Comparison of ENCODE assay signal across 14 cellular contexts in genomic region chr10:114766470-114766869, GRCh38. TPM values are rescaled to one million over a fixed set of nuclear protein-coding genes. Genes with fewer than 3 reads are reported as not detected.
DNase-seq lines count a peak whose midpoint lies in the region; ATAC-seq and TF ChIP-seq lines count a peak whose summit lies in the region.
"Had no signal": no experiment of that assay in that cellular context is flagged by ENCODE, and none has a peak within 500 bp of the region (broad histone marks: within the 10 kb centered on the region; RNA-seq: fewer than 3 reads in every experiment).

No MANE protein-coding gene starts in this region.

- H3K9me3 ChIP-seq in gastroesophageal sphincter, result no peaks in the 10 kb centered on the region
- H3K9me3 ChIP-seq: SJSA1, thoracic aorta had no signal

- H3K27ac Mint-ChIP-seq in activated CD8-positive, alpha-beta T cell treated with anti-CD3 and anti-CD28 coated beads for 36 hours, result no peak overlapping the region
- no peak overlapping the region for H3K27ac Mint-ChIP-seq in activated CD8-positive, alpha-beta T cell treated with anti-CD3 and anti-CD28 coated beads, Interleukin-2, amount 10 ng/mL, durations not matched to agents 7 days and 5 days
- no peak overlapping the region for H3K27ac Mint-ChIP-seq in WTC11
- H3K27ac Mint-ChIP-seq: dendritic cell treated with granulocyte-macrophage colony-stimulating factor and Interleukin-4, amounts not matched to agents 40 ng/mL and 50 ng/mL, for 4 days had no signal

- WGBS in gastroesophageal sphincter (ENCODE audit: low coverage in 1 of 2), 2 donors, result 62 to 83% methylated on average over 6 of the region's 6 CpGs

- H3K27me3 Mint-ChIP-seq in activated CD8-positive, alpha-beta T cell treated with anti-CD3 and anti-CD28 coated beads for 36 hours, result peaks cover 30% of the 10 kb centered on the region
- peaks cover 50% of the 10 kb centered on the region for H3K27me3 Mint-ChIP-seq in activated CD8-positive, alpha-beta T cell treated with anti-CD3 and anti-CD28 coated beads, Interleukin-2, amount 10 ng/mL, durations not matched to agents 7 days and 5 days (ENCODE audit: low read depth)
- H3K27me3 Mint-ChIP-seq in WTC11 (ENCODE audit: low read depth), result peaks cover 27% of the 10 kb centered on the region

- H3K9me3 Mint-ChIP-seq in activated CD8-positive, alpha-beta T cell treated with anti-CD3 and anti-CD28 coated beads for 36 hours, result no peaks in the 10 kb centered on the region
- no peaks in the 10 kb centered on the region for H3K9me3 Mint-ChIP-seq in activated CD8-positive, alpha-beta T cell treated with anti-CD3 and anti-CD28 coated beads, Interleukin-2, amount 10 ng/mL, durations not matched to agents 7 days and 5 days (ENCODE audit: insufficient read depth)
- H3K9me3 Mint-ChIP-seq in WTC11, result no peaks in the 10 kb centered on the region
- H3K9me3 Mint-ChIP-seq: dendritic cell treated with granulocyte-macrophage colony-stimulating factor and Interleukin-4, amounts not matched to agents 40 ng/mL and 50 ng/mL, for 4 days had no signal

- H3K27ac ChIP-seq in gastroesophageal sphincter, result no peak overlapping the region
- H3K27ac ChIP-seq: SJSA1, thoracic aorta had no signal

- no peaks in the 10 kb centered on the region for H3K36me3 ChIP-seq in gastroesophageal sphincter
- H3K36me3 ChIP-seq: SJSA1, thoracic aorta had no signal

- peaks cover 50% of the 10 kb centered on the region for H3K27me3 ChIP-seq in gastroesophageal sphincter
- H3K27me3 ChIP-seq: SJSA1 had no signal

- DNase-seq in activated CD8-positive, alpha-beta T cell treated with anti-CD3 and anti-CD28 coated beads for 36 hours, result no peak
- DNase-seq in activated CD8-positive, alpha-beta T cell treated with anti-CD3 and anti-CD28 coated beads, Interleukin-2, amount 10 ng/mL, durations not matched to agents 7 days and 5 days, result no peak
- DNase-seq in WTC11 (ENCODE audit: low spot score), result no peak
- DNase-seq in left ventricle myocardium superior, result no peak
- DNase-seq in renal cortical epithelial cell (ENCODE audit: low read depth), result peak; percentile 48
- no peak for DNase-seq in NCI-H1105 (lab: John Stamatoyannopoulos, UW)
- no peak for DNase-seq in foreskin fibroblast
- DNase-seq: GDM1; H7; stimulated activated CD4-positive, alpha-beta T cell treated with anti-CD3 and anti-CD28 coated beads, Interleukin-4, amount 100 ng/mL, for 24 hours had no signal

- TF ChIP-seq POLR2A in gastroesophageal sphincter (IDR thresholded peaks at IDR 0.05), result no peak

- intact Hi-C loops in activated CD8-positive, alpha-beta T cell treated with anti-CD3 and anti-CD28 coated beads for 36 hours (cut with micrococcal nuclease), result no loop called here
- intact Hi-C loops in left ventricle myocardium superior (cut with micrococcal nuclease), result loop anchor here (10.0 kb wide), 1 partner anchor 52 kb away; no protein-coding TSS in a partner anchor

- H3K4me1 ChIP-seq in gastroesophageal sphincter, result peaks cover 0 to 19% (median 6%) of the 10 kb centered on the region in 3 donors

- POLR2A ChIA-PET in activated CD8-positive, alpha-beta T cell treated with anti-CD3 and anti-CD28 coated beads for 36 hours (lab: Charles Lee), result no interaction called here
- POLR2A ChIA-PET in activated CD8-positive, alpha-beta T cell treated with anti-CD3 and anti-CD28 coated beads, Interleukin-2, amount 10 ng/mL, durations not matched to agents 7 days and 5 days (lab: Charles Lee), result no interaction called here
- POLR2A ChIA-PET in WTC11 (lab: Charles Lee), result no interaction called here

- TF ChIP-seq EP300 in gastroesophageal sphincter (IDR thresholded peaks at IDR 0.05), result no peak

- no peak for TF ChIP-seq CTCF in activated CD8-positive, alpha-beta T cell treated with anti-CD3 and anti-CD28 coated beads for 36 hours (IDR thresholded peaks at IDR 0.05)
- TF ChIP-seq CTCF in WTC11 (IDR thresholded peaks at IDR 0.05) (no peak), gastroesophageal sphincter (IDR thresholded peaks at IDR 0.05) (no peak), foreskin fibroblast (IDR thresholded peaks at IDR 0.05; ENCODE audit: low read depth, low read length) (no peak)

- no peaks in the 10 kb centered on the region for H3K36me3 Mint-ChIP-seq in activated CD8-positive, alpha-beta T cell treated with anti-CD3 and anti-CD28 coated beads for 36 hours (ENCODE audit: low read depth)
- H3K36me3 Mint-ChIP-seq in activated CD8-positive, alpha-beta T cell treated with anti-CD3 and anti-CD28 coated beads, Interleukin-2, amount 10 ng/mL, durations not matched to agents 7 days and 5 days (ENCODE audit: low read depth), result no peaks in the 10 kb centered on the region
- no peaks in the 10 kb centered on the region for H3K36me3 Mint-ChIP-seq in WTC11

- peak overlapping the region; percentile 30 for H3K4me3 Mint-ChIP-seq in activated CD8-positive, alpha-beta T cell treated with anti-CD3 and anti-CD28 coated beads for 36 hours
- no peak overlapping the region for H3K4me3 Mint-ChIP-seq in activated CD8-positive, alpha-beta T cell treated with anti-CD3 and anti-CD28 coated beads, Interleukin-2, amount 10 ng/mL, durations not matched to agents 7 days and 5 days
- peak overlapping the region; percentile 83 for H3K4me3 Mint-ChIP-seq in WTC11
- H3K4me3 Mint-ChIP-seq: dendritic cell treated with granulocyte-macrophage colony-stimulating factor and Interleukin-4, amounts not matched to agents 40 ng/mL and 50 ng/mL, for 4 days had no signal

- peaks cover 4% of the 10 kb centered on the region for H3K4me1 Mint-ChIP-seq in activated CD8-positive, alpha-beta T cell treated with anti-CD3 and anti-CD28 coated beads for 36 hours (ENCODE audit: low read depth)
- H3K4me1 Mint-ChIP-seq in activated CD8-positive, alpha-beta T cell treated with anti-CD3 and anti-CD28 coated beads, Interleukin-2, amount 10 ng/mL, durations not matched to agents 7 days and 5 days (ENCODE audit: low read depth), result peaks cover 6% of the 10 kb centered on the region
- H3K4me1 Mint-ChIP-seq in WTC11, result peaks cover 10% of the 10 kb centered on the region

- H3K4me3 ChIP-seq in gastroesophageal sphincter (peak overlapping the region in 1 of 2 donors; percentile 78), foreskin fibroblast (ENCODE audit: low read depth in 1 of 2, low read length in 2 of 2) (no peak overlapping the region)
- H3K4me3 ChIP-seq: SJSA1 had no signal

- ATAC-seq in activated CD8-positive, alpha-beta T cell treated with anti-CD3 and anti-CD28 coated beads for 36 hours, result no peak
- ATAC-seq in activated CD8-positive, alpha-beta T cell treated with anti-CD3 and anti-CD28 coated beads, Interleukin-2, amount 10 ng/mL, durations not matched to agents 7 days and 5 days, result no peak
- no peak for ATAC-seq in WTC11
- peak; percentile 17 for ATAC-seq in left ventricle myocardium superior
- ATAC-seq in gastroesophageal sphincter, result no peak

- CTCF ChIA-PET in activated CD8-positive, alpha-beta T cell treated with anti-CD3 and anti-CD28 coated beads for 36 hours (lab: Charles Lee), result interaction anchor here (1.3 kb wide), 1 partner anchor 19 kb away, joined by 3 read pairs; no protein-coding TSS in a partner anchor
- CTCF ChIA-PET in activated CD8-positive, alpha-beta T cell treated with anti-CD3 and anti-CD28 coated beads, Interleukin-2, amount 10 ng/mL, durations not matched to agents 7 days and 5 days (lab: Charles Lee), result interaction anchor here (1.3 kb wide), 1 partner anchor 55 kb away, joined by 4 read pairs; the partner anchor contains the start of gene FHIP2A
- CTCF ChIA-PET in WTC11 (lab: Charles Lee), result no interaction called here

TF ChIP-seq in WTC11, 78 proteins besides CTCF, POLR2A, EP300 and RAD21 (continues in another document):
- TF ChIP-seq ZNF671 (CRISPR knock-in tag; IDR thresholded peaks at IDR 0.05), result no peak
- no peak for TF ChIP-seq AFF4 (CRISPR knock-in tag; IDR thresholded peaks at IDR 0.05; ENCODE audit: borderline replicate concordance)
- TF ChIP-seq JUN (CRISPR knock-in tag; IDR thresholded peaks at IDR 0.05), result no peak
- TF ChIP-seq ZNF121 (CRISPR knock-in tag; IDR thresholded peaks at IDR 0.05), result no peak
- no peak for TF ChIP-seq JAZF1 (CRISPR knock-in tag; IDR thresholded peaks at IDR 0.05)
- no peak for TF ChIP-seq GRHL2 (CRISPR knock-in tag; IDR thresholded peaks at IDR 0.05; ENCODE audit: insufficient replicate concordance, severe bottlenecking)
- no peak for TF ChIP-seq TEAD4 (CRISPR knock-in tag; IDR thresholded peaks at IDR 0.05)

RNA-seq across cellular contexts. Expression of gene FHIP2A, which starts 55.1 kb away (rescaled TPM):
- 10 to 100 TPM; 12.6 to 16.6 TPM for total RNA-seq in activated CD8-positive, alpha-beta T cell treated with anti-CD3 and anti-CD28 coated beads for 36 hours
- total RNA-seq in activated CD8-positive, alpha-beta T cell treated with anti-CD3 and anti-CD28 coated beads, Interleukin-2, amount 10 ng/mL, durations not matched to agents 7 days and 5 days, result 10 to 100 TPM; 15.2 to 17.6 TPM
- total RNA-seq in WTC11 (2021) (14.3 to 15.5 TPM (median 14.6 TPM) in 3 replicates), left ventricle myocardium superior (29.4 TPM), renal cortical epithelial cell (14.6 and 27.0 TPM in 2 replicates), gastroesophageal sphincter (10 to 100 TPM; 33.4 to 51.5 (median 35.9) TPM)
